Comparison of ENCODE assay signal across 29 cellular contexts in genomic region chr5:81065492-81065891, GRCh38.
A peak's percentile ranks its signal among the peaks of the same experiment; 100 is the strongest.
DNase-seq lines count a peak whose midpoint lies in the region; ATAC-seq and TF ChIP-seq lines count a peak whose summit lies in the region.
"Had no signal": no experiment of that assay in that cellular context is flagged by ENCODE, and none has a peak within 500 bp of the region (broad histone marks: within the 10 kb centered on the region; RNA-seq: fewer than 3 reads in every experiment).

No MANE protein-coding gene starts in this region.

- no peak overlapping the region for H3K23ac ChIP-seq in mesenchymal stem cell (ENCODE audit: low read length in 2 of 2)

- no peak overlapping the region for H4K8ac ChIP-seq in mesenchymal stem cell (ENCODE audit: low read length)

- H2AFZ ChIP-seq in mesenchymal stem cell (ENCODE audit: low read depth, low read length) (no peak overlapping the region), GM23338 (no peak overlapping the region)

- no peak overlapping the region for H3K4me2 ChIP-seq in mesenchymal stem cell (ENCODE audit: low read length, poor library complexity, severe bottlenecking)
- H3K4me2 ChIP-seq in GM23338 = no peak overlapping the region
- H3K4me2 ChIP-seq: BLaER1, KMS-11, neural progenitor cell, smooth muscle cell had no signal

- H3K4me1 Mint-ChIP-seq in GM23338 = peaks cover 13% of the 10 kb centered on the region; the same call in 2 of the 3 replicates
- H3K4me1 Mint-ChIP-seq: activated B cell treated with CpG ODN at 0.5 μM for 24 hours, neural progenitor cell had no signal

- no peaks in the 10 kb centered on the region for H3K79me1 ChIP-seq in mesenchymal stem cell (replicated peaks; ENCODE audit: low read length, poor library complexity, severe bottlenecking)

- no peak for ATAC-seq in left cardiac atrium
- no peak for ATAC-seq in GM23338
- ATAC-seq: left lobe of liver, pancreas, T-cell had no signal

- H3K36me3 ChIP-seq in right atrium auricular region (no peaks in the 10 kb centered on the region), mesenchymal stem cell (ENCODE audit: control insufficient read depth in 1 of 2, insufficient read depth in 2 of 2, low read depth in 1 of 2, low read length in 2 of 2) (no peaks in the 10 kb centered on the region), GM23338 (ENCODE audit: insufficient read depth) (no peaks in the 10 kb centered on the region), transverse colon (no peaks in the 10 kb centered on the region)
- H3K36me3 ChIP-seq: BLaER1, neural progenitor cell, pancreas had no signal

- H3F3A ChIP-seq in GM23338 (replicated peaks; ENCODE audit: low read depth) = no peaks in the 10 kb centered on the region

- TF ChIP-seq CTCF in right atrium auricular region (IDR thresholded peaks at IDR 0.05) (no peak), GM23338 (conservative IDR thresholded peaks at IDR 0.05; ENCODE audit: low read depth in 2 of 2) (no peak), transverse colon (IDR thresholded peaks at IDR 0.05) (no peak)

- no peak overlapping the region for H2BK5ac ChIP-seq in mesenchymal stem cell (ENCODE audit: low read depth, low read length, poor library complexity, severe bottlenecking)

- H2AK5ac ChIP-seq in mesenchymal stem cell (ENCODE audit: low read length, severe bottlenecking) = no peak overlapping the region

- no peaks in the 10 kb centered on the region for H3K4me1 ChIP-seq in right atrium auricular region
- no peaks in the 10 kb centered on the region for H3K4me1 ChIP-seq in mesenchymal stem cell (ENCODE audit: control insufficient read depth, insufficient read depth, low read depth, low read length)
- H3K4me1 ChIP-seq in GM23338 (ENCODE audit: insufficient read depth) = no peaks in the 10 kb centered on the region; the same call in 1 of the 2 replicates
- H3K4me1 ChIP-seq in transverse colon = no peaks in the 10 kb centered on the region
- H3K4me1 ChIP-seq: BLaER1, neural progenitor cell, pancreas had no signal

- H3K9me2 ChIP-seq in GM23338 (ENCODE audit: insufficient read depth) = no peaks in the 10 kb centered on the region

- H2BK12ac ChIP-seq in mesenchymal stem cell (ENCODE audit: low read length in 2 of 2) = no peak overlapping the region

- peaks cover 3% of the 10 kb centered on the region; the same call in 2 of the 3 replicates for H3K9me3 Mint-ChIP-seq in GM23338
- H3K9me3 Mint-ChIP-seq: activated B cell treated with CpG ODN at 0.5 μM for 24 hours, neural progenitor cell had no signal

- H3K4me3 Mint-ChIP-seq in GM23338 = no peak overlapping the region
- H3K4me3 Mint-ChIP-seq: activated B cell treated with CpG ODN at 0.5 μM for 24 hours, neural progenitor cell, T-cell had no signal

- no peak overlapping the region for H2BK15ac ChIP-seq in mesenchymal stem cell (ENCODE audit: low read depth, poor library complexity, severe bottlenecking)

- TF ChIP-seq EP300 in transverse colon (IDR thresholded peaks at IDR 0.05; ENCODE audit: low read depth) = no peak

- H3K27me3 Mint-ChIP-seq in GM23338 (ENCODE audit: insufficient read depth, low read depth, poor library complexity) = no peaks in the 10 kb centered on the region
- H3K27me3 Mint-ChIP-seq: T-cell had no signal

- intact Hi-C loops in left cardiac atrium (cut with DNase I) (no loop called here), transverse colon (cut with DNase I; ENCODE audit: low total_unique reads) (no loop called here)

- no peak for DNase-seq in right atrium auricular region (ENCODE audit: low spot score)
- no peak for DNase-seq in left cardiac atrium
- DNase-seq in amniotic epithelial cell (ENCODE audit: low read depth) = peak; percentile 45
- peak; percentile 77 for DNase-seq in mesenchymal stem cell
- DNase-seq in GM23338 (ENCODE audit: low spot score) = no peak
- no peak for DNase-seq in DMS153 treated with DMSO at 0.1 percent for 48 hours (lab: John Stamatoyannopoulos, UW; ENCODE audit: unreplicated experiment)
- DNase-seq in transverse colon = no peak
- DNase-seq: ACHN; activated B cell treated with CpG ODN at 0.5 μM for 24 hours; activated CD4-positive, alpha-beta T cell treated with anti-CD3 and anti-CD28 coated beads, Interleukin-2, amount 50 U/mL, for 4 hours; activated T-cell treated with anti-CD3 and anti-CD28 coated beads, Interleukin-2, amount 50 U/mL, for 48 hours; DMS153; H7; hypothalamus; mesendoderm; MM.1S; NCI-H1436; NCI-H2081; NCI-H345; NCI-H774; pancreas; RPMI8226; stimulated activated naive CD4-positive, alpha-beta T cell treated with Interleukin-2 at 50 U/mL for 16 hours; T-cell had no signal

- H3K4ac ChIP-seq in mesenchymal stem cell (ENCODE audit: low read depth in 1 of 2, low read length in 2 of 2) = no peak overlapping the region

- WGBS in mesenchymal stem cell = no CpG with 5 or more reads among the region's 3 CpGs
- 58 to 71% methylated on average over 3 of the region's 3 CpGs for WGBS in transverse colon (ENCODE audit: low coverage in 1 of 2), 2 donors

- no peaks in the 10 kb centered on the region for H3K27me3 ChIP-seq in right atrium auricular region
- H3K27me3 ChIP-seq in mesenchymal stem cell (ENCODE audit: control insufficient read depth in 1 of 2, insufficient read depth in 1 of 2, low read length in 2 of 2) = no peaks in the 10 kb centered on the region
- no peaks in the 10 kb centered on the region for H3K27me3 ChIP-seq in GM23338 (ENCODE audit: insufficient read depth)
- H3K27me3 ChIP-seq in transverse colon = no peaks in the 10 kb centered on the region
- H3K27me3 ChIP-seq: BLaER1, neural progenitor cell, pancreas had no signal

- H3K9ac ChIP-seq in mesenchymal stem cell (ENCODE audit: low read length) = no peak overlapping the region
- H3K9ac ChIP-seq: BLaER1, KMS-11, neural progenitor cell had no signal

- no peak overlapping the region for H2BK120ac ChIP-seq in mesenchymal stem cell (ENCODE audit: low read depth, low read length)

- no peaks in the 10 kb centered on the region for H4K20me1 ChIP-seq in GM23338 (replicated peaks; ENCODE audit: insufficient read depth)
- H4K20me1 ChIP-seq: BLaER1 had no signal

- no peak overlapping the region for H3K27ac Mint-ChIP-seq in GM23338
- H3K27ac Mint-ChIP-seq: activated B cell treated with CpG ODN at 0.5 μM for 24 hours, neural progenitor cell, T-cell had no signal

- in situ Hi-C loops in transverse colon (cut with MboI; ENCODE audit: low pct_ligation_motif_present in 1 of 4, low pct_unique_long_range_greater_than_20kb in 1 of 4, low sequenced_read_pairs in 3 of 4) = no loop called here

- peak overlapping the region; percentile 13 to 24 for H3K27ac ChIP-seq in right atrium auricular region
- H3K27ac ChIP-seq in mesenchymal stem cell (ENCODE audit: low read length, poor library complexity, severe bottlenecking) = no peak overlapping the region
- no peak overlapping the region for H3K27ac ChIP-seq in GM23338 (ENCODE audit: low read depth)
- no peak overlapping the region for H3K27ac ChIP-seq in transverse colon
- H3K27ac ChIP-seq: BLaER1, KMS-11, neural progenitor cell, pancreas had no signal

- no peak overlapping the region for H3K14ac ChIP-seq in mesenchymal stem cell (ENCODE audit: low read length in 2 of 2)

- no peaks in the 10 kb centered on the region for H3K79me2 ChIP-seq in GM23338 (replicated peaks; ENCODE audit: insufficient read depth)

- no peaks in the 10 kb centered on the region; the same call in 2 of the 3 replicates for H3K36me3 Mint-ChIP-seq in GM23338 (ENCODE audit: low read depth)
- H3K36me3 Mint-ChIP-seq: neural progenitor cell had no signal

- no peak for TF ChIP-seq POLR2A in transverse colon (IDR thresholded peaks at IDR 0.05)

- no peak overlapping the region for H4K91ac ChIP-seq in mesenchymal stem cell (ENCODE audit: low read length)

- H3K4me3 ChIP-seq in right atrium auricular region = no peak overlapping the region
- no peak overlapping the region for H3K4me3 ChIP-seq in mesenchymal stem cell (ENCODE audit: insufficient read depth in 1 of 2, low read depth in 1 of 2, low read length in 2 of 2)
- no peak overlapping the region for H3K4me3 ChIP-seq in GM23338
- no peak overlapping the region for H3K4me3 ChIP-seq in transverse colon
- H3K4me3 ChIP-seq: BLaER1, neural progenitor cell, pancreas, smooth muscle cell had no signal

- H3K9me3 ChIP-seq in right atrium auricular region (peaks cover 0 to 7% of the 10 kb centered on the region in 2 donors), mesenchymal stem cell (ENCODE audit: control insufficient read depth, low read length) (no peaks in the 10 kb centered on the region), transverse colon (no peaks in the 10 kb centered on the region)
- H3K9me3 ChIP-seq: BLaER1, pancreas had no signal

- no peak overlapping the region for H3K18ac ChIP-seq in mesenchymal stem cell (ENCODE audit: low read depth in 1 of 2, low read length in 2 of 2)

TF ChIP-seq in GM23338, 12 proteins besides CTCF, POLR2A, EP300 and RAD21:
- TF ChIP-seq REST (IDR thresholded peaks at IDR 0.05; ENCODE audit: unreplicated experiment) (no peak), POLR2AphosphoS5 (IDR thresholded peaks at IDR 0.05; ENCODE audit: low read depth) (no peak), EZH2 (IDR thresholded peaks at IDR 0.05; ENCODE audit: low read depth, unreplicated experiment) (no peak), ZNF114 (CRISPR knock-in tag; IDR thresholded peaks at IDR 0.05) (no peak), EZH2phosphoT487 (IDR thresholded peaks at IDR 0.05; ENCODE audit: unreplicated experiment) (no peak)
TF ChIP-seq in GM23338: peak in this region for 0.

Comparison
In these comparisons a context has a peak if more than half of its experiments do, and no peak if none do; other contexts are left out.
1. DNase-seq: peak in amniotic epithelial cell (single experiment) and mesenchymal stem cell (single experiment); none in right atrium auricular region (single experiment), left cardiac atrium (single experiment), GM23338 (single experiment), DMS153 treated with DMSO at 0.1 percent for 48 hours (single experiment) and transverse colon (single experiment).
2. H3K27ac ChIP-seq: peak in right atrium auricular region (2 of 2); none in mesenchymal stem cell (single experiment), GM23338 (single experiment) and transverse colon (0 of 4).